18 cellular contexts compared by ENCODE assay signal in genomic region chr2:120995656-120996190, GRCh38.
DNase-seq lines count a peak whose midpoint lies in the region; ATAC-seq and TF ChIP-seq lines count a peak whose summit lies in the region.
"Had no signal": no experiment of that assay in that cellular context is flagged by ENCODE, and none has a peak within 500 bp of the region (broad histone marks: within the 10 kb centered on the region; RNA-seq: fewer than 3 reads in every experiment).

No MANE protein-coding gene starts in this region.

- TF ChIP-seq CTCF in chondrocyte (IDR thresholded peaks at IDR 0.05): no peak

- H3K36me3 Mint-ChIP-seq in chondrocyte (ENCODE audit: low read depth): peaks cover 16% of the 10 kb centered on the region
- H3K36me3 Mint-ChIP-seq: CD4-positive, CD25-positive, alpha-beta regulatory T cell; CD8-positive, alpha-beta memory T cell had no signal

- no peaks in the 10 kb centered on the region for H3K27me3 Mint-ChIP-seq in chondrocyte (ENCODE audit: low read depth)

- intact Hi-C loops in cardiac septum (cut with DNase I): no loop called here
- intact Hi-C loops in left ventricle myocardium superior (cut with micrococcal nuclease): no loop called here

- ATAC-seq in left ventricle myocardium superior (no peak), GM19455 (IDR thresholded peaks at IDR 0.05; ENCODE audit: unreplicated experiment) (no peak), HG03460 (IDR thresholded peaks at IDR 0.05; ENCODE audit: unreplicated experiment) (no peak)
- ATAC-seq: GM12878 had no signal

- DNase-seq in cardiac septum (ENCODE audit: low spot score) (peak; percentile 46), left ventricle myocardium superior (no peak), chondrocyte (ENCODE audit: low spot score) (peak; percentile 36), islet precursor cell (peak; percentile 38), NCI-H446 (lab: John Stamatoyannopoulos, UW) (no peak)
- DNase-seq: BE2C; C1 segment of cervical spinal cord; CD4-positive, CD25-positive, alpha-beta regulatory T cell; CD8-positive, alpha-beta memory T cell; COR-L47; DMS 273 treated with DMSO at 0.1 percent for 48 hours; DMS53; DND-41; EL; IMR-90 had no signal

- H3K27ac Mint-ChIP-seq in chondrocyte (ENCODE audit: unreplicated experiment): no peak overlapping the region
- H3K27ac Mint-ChIP-seq: CD4-positive, CD25-positive, alpha-beta regulatory T cell; CD8-positive, alpha-beta memory T cell had no signal

- no peak overlapping the region for H3K4me3 Mint-ChIP-seq in chondrocyte (ENCODE audit: unreplicated experiment)
- H3K4me3 Mint-ChIP-seq: CD4-positive, CD25-positive, alpha-beta regulatory T cell; CD8-positive, alpha-beta memory T cell had no signal

- no peaks in the 10 kb centered on the region for H3K9me3 Mint-ChIP-seq in chondrocyte (ENCODE audit: low read depth)
- H3K9me3 Mint-ChIP-seq: CD8-positive, alpha-beta memory T cell had no signal

- peaks cover 32% of the 10 kb centered on the region for H3K4me1 Mint-ChIP-seq in chondrocyte (ENCODE audit: low read depth)
- H3K4me1 Mint-ChIP-seq: CD4-positive, CD25-positive, alpha-beta regulatory T cell; CD8-positive, alpha-beta memory T cell had no signal

Comparison
In these comparisons a context has a peak if more than half of its experiments do, and no peak if none do; other contexts are left out.
1. DNase-seq: peak in cardiac septum (single experiment), chondrocyte (single experiment) and islet precursor cell (single experiment); none in left ventricle myocardium superior (single experiment) and NCI-H446 (0 of 2).